7 cellular contexts compared by ENCODE assay signal in genomic region chr16:4376126-4376819, GRCh38. TPM values are rescaled to one million over a fixed set of nuclear protein-coding genes. Genes with fewer than 3 reads are reported as not detected.
DNase-seq lines count a peak whose midpoint lies in the region; ATAC-seq and TF ChIP-seq lines count a peak whose summit lies in the region.

No MANE protein-coding gene starts in this region.

- peak overlapping the region; percentile 79 for H3K4me2 ChIP-seq in fibroblast of lung (ENCODE audit: extremely low read depth, insufficient read depth, low read length)

- TF ChIP-seq CTCF in RWPE2 (IDR thresholded peaks at IDR 0.05; ENCODE audit: poor library complexity, severe bottlenecking) (no peak), fibroblast of lung (conservative IDR thresholded peaks at IDR 0.05 in 1 of 2, IDR thresholded peaks at IDR 0.05 in 1 of 2; ENCODE audit: low read depth in 1 of 2, low read length in 2 of 2) (no peak), vagina (IDR thresholded peaks at IDR 0.05) (no peak)

- ATAC-seq in RWPE2 (ENCODE audit: low read depth) = peak; percentile 26
- ATAC-seq in HG03565 (IDR thresholded peaks at IDR 0.05; ENCODE audit: unreplicated experiment) = no peak

- H3K27me3 ChIP-seq in RWPE2 (ENCODE audit: insufficient read depth, poor library complexity, severe bottlenecking) (no peaks in the 10 kb centered on the region), fibroblast of lung (ENCODE audit: control insufficient read depth, insufficient read depth, low read length) (no peaks in the 10 kb centered on the region), mucosa of stomach (ENCODE audit: control insufficient read depth, insufficient read depth, low read length) (peaks cover 14% of the 10 kb centered on the region), vagina (no peaks in the 10 kb centered on the region)

- H3K27ac ChIP-seq in RWPE2 (ENCODE audit: poor library complexity, severe bottlenecking) = peak overlapping the region; percentile 94
- H3K27ac ChIP-seq in fibroblast of lung (ENCODE audit: insufficient read depth, low read length) = peak overlapping the region; percentile 94
- peak overlapping the region; percentile 91 for H3K27ac ChIP-seq in vagina

- H3K9me3 ChIP-seq in RWPE2 (ENCODE audit: severe bottlenecking) = no peaks in the 10 kb centered on the region
- H3K9me3 ChIP-seq in fibroblast of lung (ENCODE audit: control insufficient read depth, insufficient read depth, low read depth, low read length) = no peaks in the 10 kb centered on the region
- no peaks in the 10 kb centered on the region for H3K9me3 ChIP-seq in mucosa of stomach (ENCODE audit: control insufficient read depth, low read length)
- H3K9me3 ChIP-seq in vagina = no peaks in the 10 kb centered on the region

- H3K4me1 ChIP-seq in RWPE2 (ENCODE audit: insufficient read depth, poor library complexity, severe bottlenecking) (peaks cover 50% of the 10 kb centered on the region), fibroblast of lung (ENCODE audit: control insufficient read depth, extremely low read depth, insufficient read depth, low read length) (peaks cover 47% of the 10 kb centered on the region), mucosa of stomach (ENCODE audit: control insufficient read depth, insufficient read depth, low read length) (peaks cover 69% of the 10 kb centered on the region), vagina (peaks cover 72% of the 10 kb centered on the region)

- no peak for DNase-seq in RWPE2 (ENCODE audit: low spot score)
- peak; percentile 87 to 90 for DNase-seq in fibroblast of lung (ENCODE audit: low read depth in 2 of 2)
- no peak for DNase-seq in vagina (ENCODE audit: extremely low spot score in 2 of 2)
- DNase-seq in NCI-H748 treated with DMSO at 0.1 percent for 48 hours (lab: John Stamatoyannopoulos, UW) = no peak
- no peak for DNase-seq in NCI-H1930 (lab: John Stamatoyannopoulos, UW)

- peak overlapping the region; percentile 74 for H3K9ac ChIP-seq in fibroblast of lung (ENCODE audit: insufficient read depth, low read length)
- H3K9ac ChIP-seq in mucosa of stomach (ENCODE audit: low read length) = peak overlapping the region; percentile 48

- peaks cover 6% of the 10 kb centered on the region; the same call in 1 of the 2 replicates for H3K36me3 ChIP-seq in RWPE2 (ENCODE audit: low read depth)
- H3K36me3 ChIP-seq in fibroblast of lung (ENCODE audit: control insufficient read depth, insufficient read depth, low read length) = peaks cover 25% of the 10 kb centered on the region
- no peaks in the 10 kb centered on the region for H3K36me3 ChIP-seq in mucosa of stomach (ENCODE audit: control insufficient read depth, insufficient read depth, low read length)
- H3K36me3 ChIP-seq in vagina = peaks cover 0 to 5% of the 10 kb centered on the region in 2 donors

- no peak overlapping the region for H2AFZ ChIP-seq in fibroblast of lung (ENCODE audit: low read length)

- H3K79me2 ChIP-seq in fibroblast of lung (ENCODE audit: control insufficient read depth, insufficient read depth, low read length) = peaks cover 89% of the 10 kb centered on the region

- H4K20me1 ChIP-seq in fibroblast of lung (ENCODE audit: control insufficient read depth, extremely low read depth, insufficient read depth, low read length) = peaks cover 2% of the 10 kb centered on the region

- intact Hi-C loops in vagina (cut with DNase I) = no loop called here

- TF ChIP-seq POLR2A in vagina (IDR thresholded peaks at IDR 0.05) = no peak

- no peak overlapping the region for H3K4me3 ChIP-seq in RWPE2 (ENCODE audit: severe bottlenecking)
- peak overlapping the region; percentile 24 to 52 (median 28) for H3K4me3 ChIP-seq in fibroblast of lung (replicated peaks in 1 of 4; ENCODE audit: control extremely low read depth in 1 of 4, insufficient read depth in 1 of 4, low read depth in 3 of 4, low read length in 4 of 4)
- no peak overlapping the region for H3K4me3 ChIP-seq in mucosa of stomach (ENCODE audit: low read length)
- peak overlapping the region; percentile 28 to 40 for H3K4me3 ChIP-seq in vagina

RNA-seq across cellular contexts. Expression of gene VASN, which starts 4.6 kb away (rescaled TPM):
- total RNA-seq in fibroblast of lung (57.0 and 79.4 TPM in 2 replicates), vagina (37.6 TPM)
- 30.6 and 61.9 TPM in 2 replicates for polyA plus RNA-seq in fibroblast of lung
- polyA plus RNA-seq in fibroblast of lung (2012) = 85.6 and 136 TPM in 2 replicates
- polyA minus RNA-seq in fibroblast of lung (ENCODE audit: low replicate concordance) = 42.0 and 88.8 TPM in 2 replicates

RNA-seq across cellular contexts. Expression of gene PAM16, which starts 25.2 kb away (rescaled TPM):
- total RNA-seq in fibroblast of lung (24.4 and 34.3 TPM in 2 replicates), vagina (76.1 TPM)
- 14.8 and 19.9 TPM in 2 replicates for polyA plus RNA-seq in fibroblast of lung
- polyA plus RNA-seq in fibroblast of lung (2012) = 28.6 and 37.1 TPM in 2 replicates
- polyA minus RNA-seq in fibroblast of lung (ENCODE audit: low replicate concordance) = 9.2 and 9.5 TPM in 2 replicates

RNA-seq across cellular contexts. Expression of gene CORO7, which starts 40.1 kb away (rescaled TPM):
- 5.4 and 11.1 TPM in 2 replicates for total RNA-seq in fibroblast of lung
- polyA plus RNA-seq in fibroblast of lung = 5.6 and 6.1 TPM in 2 replicates
- 7.2 and 8.6 TPM in 2 replicates for polyA plus RNA-seq in fibroblast of lung (2012)
- polyA minus RNA-seq in fibroblast of lung (ENCODE audit: low replicate concordance) = 16.1 and 18.2 TPM in 2 replicates
- total RNA-seq in vagina = 30.9 TPM

RNA-seq across cellular contexts. Expression of gene DNAJA3, which starts 49.4 kb away (rescaled TPM):
- total RNA-seq in fibroblast of lung (59.8 and 66.1 TPM in 2 replicates), vagina (33.6 TPM)
- polyA plus RNA-seq in fibroblast of lung = 27.8 and 39.8 TPM in 2 replicates
- 22.3 and 32.2 TPM in 2 replicates for polyA plus RNA-seq in fibroblast of lung (2012)
- 30.6 and 36.4 TPM in 2 replicates for polyA minus RNA-seq in fibroblast of lung (ENCODE audit: low replicate concordance)

Comparison
In these comparisons a context has a peak if more than half of its experiments do, and no peak if none do; other contexts are left out.
1. DNase-seq: peak in fibroblast of lung (2 of 2); none in RWPE2 (single experiment), vagina (0 of 2), NCI-H748 treated with DMSO at 0.1 percent for 48 hours (single experiment) and NCI-H1930 (0 of 2).
2. H3K4me3 ChIP-seq: peak in fibroblast of lung (4 of 4) and vagina (2 of 2); none in RWPE2 (single experiment) and mucosa of stomach (single experiment).
3. Peak in every context shown above with its lines, with median percentiles within 50 percentile points of each other: H3K27ac ChIP-seq.